In the genomic region with DNA sequence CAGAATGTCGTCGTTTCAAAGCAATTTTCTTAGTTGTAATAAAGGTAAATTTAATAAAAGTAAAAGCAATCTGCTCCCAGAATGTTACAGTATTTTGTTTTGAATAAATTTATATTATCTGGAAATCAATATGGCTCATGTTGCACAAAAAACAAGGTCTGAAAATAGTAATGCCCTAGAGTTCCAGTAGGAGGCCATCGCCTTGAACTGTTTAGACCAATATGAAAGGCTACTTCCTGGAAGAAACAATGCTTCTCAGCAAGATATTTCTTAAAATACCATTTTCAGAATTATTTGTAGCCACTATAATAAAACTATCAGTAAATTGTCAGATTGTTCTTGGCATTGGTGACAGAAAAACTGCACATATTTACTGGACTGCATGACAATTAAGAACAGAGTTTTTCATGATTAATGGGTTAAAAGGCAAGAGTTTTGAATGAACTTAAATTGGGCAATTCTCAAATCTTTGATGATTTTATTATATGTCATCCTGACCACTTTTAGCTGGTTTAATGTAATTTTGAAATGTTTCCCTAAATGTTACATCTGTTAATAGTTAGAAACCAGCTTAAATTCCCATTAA, we compare ENCODE assay signal across 15 cellular contexts.
DNase-seq lines count a peak whose midpoint lies in the region; ATAC-seq, FAIRE-seq and TF ChIP-seq lines count a peak whose summit lies in the region.
"Had no signal": no experiment of that assay in that cellular context is flagged by ENCODE, and none has a peak within 500 bp of the region (broad histone marks: within the 10 kb centered on the region; RNA-seq: fewer than 3 reads in every experiment).

No MANE protein-coding gene starts in this region.

- no peaks in the 10 kb centered on the region for H3K9me2 ChIP-seq in Karpas-422 (replicated peaks; ENCODE audit: insufficient read depth, low read length)

- H3K4ac ChIP-seq in IMR-90 (ENCODE audit: low read depth, low read length) = no peak overlapping the region

- H3K36me3 ChIP-seq in IMR-90 (ENCODE audit: control insufficient read depth, insufficient read depth, low read length) (no peaks in the 10 kb centered on the region), K562 (ENCODE audit: control insufficient read depth, insufficient read depth, low read length) (no peaks in the 10 kb centered on the region), Karpas-422 (ENCODE audit: insufficient read depth, low read length) (no peaks in the 10 kb centered on the region)

- H2BK15ac ChIP-seq in IMR-90 (ENCODE audit: low read depth, low read length) = no peak overlapping the region

- H2BK120ac ChIP-seq in IMR-90 (ENCODE audit: low read depth, low read length) = no peak overlapping the region

- in situ Hi-C loops in IMR-90 (cut with MboI; ENCODE audit: low sequenced_read_pairs) = no loop called here
- in situ Hi-C loops in K562 (cut with MboI) = no loop called here

- H2AK9ac ChIP-seq in IMR-90 (replicated peaks; ENCODE audit: low read depth, low read length, poor library complexity) = no peak overlapping the region

- no peak overlapping the region for H3K23ac ChIP-seq in IMR-90 (ENCODE audit: low read depth, low read length)

- no peak overlapping the region for H2BK5ac ChIP-seq in IMR-90 (ENCODE audit: low read depth, low read length, poor library complexity, severe bottlenecking)

- no CpG with 5 or more reads among the region's 3 CpGs for WGBS in IMR-90 (ENCODE audit: extremely low coverage in 2 of 2, insufficient read length in 1 of 2), 2 experiments
- 37% methylated on average over 3 of the region's 3 CpGs for WGBS in K562 (ENCODE audit: insufficient coverage, low coverage, missing lambda C conversion rate)

- BruUV-seq in IMR-90 (replicated peaks; lab: Mats Ljungman, UMichigan) (no TSS peak), K562 (replicated peaks; lab: Mats Ljungman, UMichigan) (no TSS peak)

- H2AFZ ChIP-seq in IMR-90 (replicated peaks; ENCODE audit: low read length, poor library complexity) (no peak overlapping the region), K562 (ENCODE audit: low read depth, low read length) (no peak overlapping the region), Karpas-422 (ENCODE audit: low read length) (no peak overlapping the region)

- no peak overlapping the region for H2BK20ac ChIP-seq in IMR-90 (ENCODE audit: low read depth, low read length)

- dilution Hi-C loops in IMR-90 (cut with HindIII; ENCODE audit: low sequenced_read_pairs, unreplicated experiment) = no loop called here

- no peak for TF ChIP-seq RAD21 in IMR-90 (IDR thresholded peaks at IDR 0.05; ENCODE audit: low read length)
- TF ChIP-seq RAD21 in K562 (CRISPR knock-in tag; conservative IDR thresholded peaks at IDR 0.05 in 1 of 2, IDR thresholded peaks at IDR 0.05 in 1 of 2) = no peak

- no peak overlapping the region for H3K4me2 ChIP-seq in IMR-90 (ENCODE audit: low read depth, low read length)
- H3K4me2 ChIP-seq in K562 (ENCODE audit: insufficient read depth, low read length) = no peak overlapping the region
- H3K4me2 ChIP-seq in Karpas-422 (ENCODE audit: low read depth, low read length, poor library complexity, severe bottlenecking) = no peak overlapping the region

- no peak overlapping the region for H4K5ac ChIP-seq in IMR-90 (ENCODE audit: low read depth, low read length)

- POLR2A ChIA-PET in IMR-90 (lab: Charles Lee; ENCODE audit: unreplicated experiment) = no interaction called here
- POLR2A ChIA-PET in K562 (lab: Yijun Ruan, JAX) = no interaction called here

- TF ChIP-seq POLR2A in IMR-90 (IDR thresholded peaks at IDR 0.05; ENCODE audit: low read depth, low read length) (no peak), K562 (conservative IDR thresholded peaks at IDR 0.05) (no peak)

- no peak for TF ChIP-seq EP300 in K562 (IDR thresholded peaks at IDR 0.05; ENCODE audit: low read length)

- no peaks in the 10 kb centered on the region for H3K79me2 ChIP-seq in K562 (ENCODE audit: control insufficient read depth, insufficient read depth, low read length)
- 0 out of 2 replicates have a peak, but pooled peaks cover 3% of the 10 kb centered on the region for H3K79me2 ChIP-seq in Karpas-422 (ENCODE audit: low read length)

- no peaks in the 10 kb centered on the region for H3K9me3 ChIP-seq in IMR-90 (ENCODE audit: control insufficient read depth, insufficient read depth, low read length)
- H3K9me3 ChIP-seq in K562 (replicated peaks; ENCODE audit: control insufficient read depth, insufficient read depth, low read depth, low read length) = no peaks in the 10 kb centered on the region
- H3K9me3 ChIP-seq in Karpas-422 (ENCODE audit: low read length) = no peaks in the 10 kb centered on the region
- H3K9me3 ChIP-seq: mucosa of descending colon had no signal

- no peaks in the 10 kb centered on the region for H3K27me3 ChIP-seq in IMR-90 (ENCODE audit: control insufficient read depth, insufficient read depth, low read length)
- H3K27me3 ChIP-seq in K562 (ENCODE audit: control insufficient read depth in 2 of 2, insufficient read depth in 2 of 2, low read length in 2 of 2) = no peaks in the 10 kb centered on the region
- H3K27me3 ChIP-seq in Karpas-422 (ENCODE audit: low read length) = no peaks in the 10 kb centered on the region

- no peak overlapping the region for H3K56ac ChIP-seq in IMR-90 (ENCODE audit: extremely low read depth, insufficient read depth, low read length)

- H2AK5ac ChIP-seq in IMR-90 (ENCODE audit: low read depth, low read length) = no peak overlapping the region

- no peak overlapping the region for H3K27ac ChIP-seq in IMR-90 (ENCODE audit: insufficient read depth, low read length)
- no peak overlapping the region for H3K27ac ChIP-seq in K562 (ENCODE audit: extremely low read depth, low read depth, low read length)
- H3K27ac ChIP-seq in Karpas-422 (ENCODE audit: low read length) = no peak overlapping the region
- H3K27ac ChIP-seq: RWPE1 had no signal

- H4K91ac ChIP-seq in IMR-90 (ENCODE audit: insufficient read depth, low read depth, low read length) = no peak overlapping the region

- H4K8ac ChIP-seq in IMR-90 (ENCODE audit: low read depth in 2 of 2, low read length in 2 of 2) = no peak overlapping the region

- no peak overlapping the region for H3K14ac ChIP-seq in IMR-90 (replicated peaks; ENCODE audit: low read depth, low read length)

- H3K9me1 ChIP-seq in IMR-90 (ENCODE audit: insufficient read depth, low read length) (no peaks in the 10 kb centered on the region), K562 (ENCODE audit: control insufficient read depth, insufficient read depth, low read length) (no peaks in the 10 kb centered on the region)

- intact Hi-C loops in IMR-90 (cut with micrococcal nuclease) (no loop called here), K562 (cut with micrococcal nuclease) (no loop called here)

- no peak overlapping the region for H3K18ac ChIP-seq in IMR-90 (ENCODE audit: low read depth, low read length)

- H3K79me1 ChIP-seq in IMR-90 (ENCODE audit: low read depth in 1 of 2, low read length in 2 of 2) = no peaks in the 10 kb centered on the region

- H4K20me1 ChIP-seq in IMR-90 (ENCODE audit: insufficient read depth, low read length) (no peaks in the 10 kb centered on the region), K562 (replicated peaks; ENCODE audit: control insufficient read depth, insufficient read depth, low read length) (no peaks in the 10 kb centered on the region), Karpas-422 (ENCODE audit: insufficient read depth, low read depth, low read length) (no peaks in the 10 kb centered on the region)

- H3K4me3 ChIP-seq in IMR-90 (ENCODE audit: insufficient read depth, low read depth, low read length) (no peak overlapping the region), K562 (no peak overlapping the region), Karpas-422 (ENCODE audit: low read length) (no peak overlapping the region)
- H3K4me3 ChIP-seq: mucosa of descending colon had no signal

- CTCF ChIA-PET in IMR-90 (lab: Yijun Ruan, JAX) = interaction anchor here (0.7 kb wide), 1 partner anchor 949 kb away, joined by 3 read pairs; no protein-coding TSS in a partner anchor
- CTCF ChIA-PET in K562 (lab: Yijun Ruan, JAX; ENCODE audit: low intra/inter-chr PET ratio) = no interaction called here

- H3K4me1 ChIP-seq in IMR-90 (ENCODE audit: control insufficient read depth, insufficient read depth, low read length) (no peaks in the 10 kb centered on the region), K562 (replicated peaks in 1 of 2; ENCODE audit: control insufficient read depth in 2 of 2, insufficient read depth in 2 of 2, low read length in 2 of 2) (no peaks in the 10 kb centered on the region), Karpas-422 (ENCODE audit: low read length) (0 out of 2 replicates have a peak, but pooled peaks cover 2% of the 10 kb centered on the region)

- DNase-seq in IMR-90 (no peak), K562 (ENCODE audit: extremely low read depth in 1 of 4, low spot score in 3 of 4) (peak in 3 of 4 experiments; percentile 4 to 8 (median 8)), myocyte (ENCODE audit: low read depth) (peak; percentile 4), Karpas-422 (no peak)
- no peak for DNase-seq in activated naive CD4-positive, alpha-beta T cell treated with Interleukin-2 at 50 U/mL for 16 hours
- DNase-seq: activated CD8-positive, alpha-beta memory T cell treated with anti-CD3 and anti-CD28 coated beads, Interleukin-2, amount 50 U/mL, for 4 hours; effector CD4-positive, alpha-beta T cell; mucosa of descending colon; NCI-H2081 treated with DMSO at 0.1 percent for 48 hours; retina; substantia nigra had no signal

- ATAC-seq in IMR-90 (ENCODE audit: low read depth) = no peak
- ATAC-seq in K562 = no peak
- ATAC-seq in HG03280 (IDR thresholded peaks at IDR 0.05; ENCODE audit: unreplicated experiment) = no peak
- ATAC-seq in GM21619 (IDR thresholded peaks at IDR 0.05; ENCODE audit: unreplicated experiment) = no peak
- ATAC-seq: mucosa of descending colon had no signal

- H3K9ac ChIP-seq in IMR-90 (ENCODE audit: low read depth, low read length) (no peak overlapping the region), K562 (ENCODE audit: insufficient read depth in 1 of 2, low read depth in 2 of 2, low read length in 2 of 2) (no peak overlapping the region), Karpas-422 (ENCODE audit: low read length) (no peak overlapping the region)

- peak; percentile 28 for FAIRE-seq in G401.6 (lab: Jason Lieb, UNC)
- FAIRE-seq in K562 (lab: Jason Lieb, UNC) = no peak

- 0 out of 2 replicates have a peak, but pooled peaks have one; percentile 8 for TF ChIP-seq CTCF in IMR-90 (conservative IDR thresholded peaks at IDR 0.05; ENCODE audit: low read depth, low read length)
- peak in 1 of 3 experiments; percentile 26; a peak in 1 of 6 replicates for TF ChIP-seq CTCF in K562 (IDR thresholded peaks at IDR 0.05 in 2 of 3, conservative IDR thresholded peaks at IDR 0.05 in 1 of 3; ENCODE audit: insufficient read depth in 2 of 3, low read depth in 1 of 3, low read length in 3 of 3)

TF ChIP-seq in K562, 482 proteins besides CTCF, POLR2A, EP300 and RAD21 (continues in another document):
- TF ChIP-seq SRSF9 (IDR thresholded peaks at IDR 0.05; ENCODE audit: borderline replicate concordance, low read depth, low read length) = no peak
- TF ChIP-seq RBM22 (IDR thresholded peaks at IDR 0.05; ENCODE audit: low read depth, low read length, poor library complexity, severe bottlenecking) = no peak
- no peak for TF ChIP-seq FOXP1 (CRISPR knock-in tag; IDR thresholded peaks at IDR 0.05)
- TF ChIP-seq MTA2 (IDR thresholded peaks at IDR 0.05; ENCODE audit: low read depth) = no peak
- TF ChIP-seq SMAD1 (IDR thresholded peaks at IDR 0.05; ENCODE audit: low read depth, low read length, partially characterized antibody) = no peak
- no peak for TF ChIP-seq RBM34 (IDR thresholded peaks at IDR 0.05; ENCODE audit: borderline replicate concordance, insufficient read depth, low read length)

Comparison
In these comparisons a context has a peak if more than half of its experiments do, and no peak if none do; other contexts are left out.
1. DNase-seq: peak in K562 (3 of 4) and myocyte (single experiment); none in IMR-90 (single experiment), activated naive CD4-positive, alpha-beta T cell treated with Interleukin-2 at 50 U/mL for 16 hours (single experiment) and Karpas-422 (single experiment).